8 cellular contexts compared by ENCODE assay signal in the genomic region with DNA sequence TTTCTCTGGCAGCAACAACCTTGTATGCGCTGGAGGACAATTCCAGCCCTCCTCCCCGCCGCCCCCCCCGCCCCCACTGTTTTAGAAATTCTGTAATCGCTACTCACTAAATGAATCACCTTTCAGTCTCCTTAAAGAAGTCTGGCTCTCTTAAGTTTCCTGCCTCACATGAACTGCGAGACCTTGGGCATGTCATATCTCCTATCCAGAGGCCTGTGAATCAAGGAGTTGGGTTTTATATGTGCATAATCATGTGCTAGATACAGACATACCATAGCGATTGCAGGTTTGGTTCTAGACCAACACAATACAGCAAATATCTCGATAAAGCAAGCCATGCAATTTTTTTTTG. TPM values are rescaled to one million over a fixed set of nuclear protein-coding genes. Genes with fewer than 3 reads are reported as not detected.
DNase-seq lines count a peak whose midpoint lies in the region; ATAC-seq and TF ChIP-seq lines count a peak whose summit lies in the region.

No MANE protein-coding gene starts in this region.

- H3K4me3 Mint-ChIP-seq in effector memory CD8-positive, alpha-beta T cell: peak overlapping the region; percentile 94 to 96

- H3K9ac ChIP-seq in trophoblast cell (ENCODE audit: low read length): no peak overlapping the region

- no peak overlapping the region for H2BK5ac ChIP-seq in trophoblast cell (ENCODE audit: low read depth, low read length, poor library complexity)

- H2AFZ ChIP-seq in trophoblast cell (ENCODE audit: insufficient read depth, low read length, poor library complexity): peak overlapping the region; percentile 60

- peaks cover 30% of the 10 kb centered on the region for H3K36me3 ChIP-seq in KOPT-K1 (ENCODE audit: insufficient read depth, low read length)
- peaks cover 2 to 5% of the 10 kb centered on the region in 2 experiments for H3K36me3 ChIP-seq in trophoblast cell (ENCODE audit: control insufficient read depth in 1 of 2, insufficient read depth in 2 of 2, low read length in 2 of 2)

- H3K9me3 ChIP-seq in KOPT-K1 (ENCODE audit: insufficient read depth, low read length, poor library complexity, severe bottlenecking) (no peaks in the 10 kb centered on the region), trophoblast cell (ENCODE audit: insufficient read depth, low read depth, low read length) (no peaks in the 10 kb centered on the region)

- H2BK12ac ChIP-seq in trophoblast cell (ENCODE audit: low read length): no peak overlapping the region

- ATAC-seq in GM21390 (IDR thresholded peaks at IDR 0.05; ENCODE audit: unreplicated experiment): peak; percentile 9
- peak; percentile 9 for ATAC-seq in effector memory CD8-positive, alpha-beta T cell (replicated peaks)

- H2AK5ac ChIP-seq in trophoblast cell (ENCODE audit: low read length): no peak overlapping the region

- peak overlapping the region; percentile 93 to 96 for H3K27ac Mint-ChIP-seq in effector memory CD8-positive, alpha-beta T cell

- no peaks in the 10 kb centered on the region for H3K9me3 Mint-ChIP-seq in effector memory CD8-positive, alpha-beta T cell

- H3K14ac ChIP-seq in trophoblast cell (ENCODE audit: low read length): no peak overlapping the region

- peaks cover 9 to 12% of the 10 kb centered on the region in 2 donors for H3K4me1 Mint-ChIP-seq in effector memory CD8-positive, alpha-beta T cell (ENCODE audit: low read depth in 2 of 2)

- no peaks in the 10 kb centered on the region for H3K27me3 ChIP-seq in trophoblast cell (ENCODE audit: insufficient read depth, low read length)

- H3K36me3 Mint-ChIP-seq in effector memory CD8-positive, alpha-beta T cell (ENCODE audit: insufficient read depth): peaks cover 7% of the 10 kb centered on the region

- no peak overlapping the region for H3K18ac ChIP-seq in trophoblast cell (ENCODE audit: low read length)

- peak overlapping the region; percentile 85 for H3K4me3 ChIP-seq in AG10803 (ENCODE audit: low read length)
- H3K4me3 ChIP-seq in trophoblast cell (ENCODE audit: low read depth, low read length): no peak overlapping the region

- no peak for DNase-seq in AG10803 (ENCODE audit: low read depth)
- no peak for DNase-seq in effector memory CD8-positive, alpha-beta T cell
- no peak for DNase-seq in trophoblast cell
- no peak for DNase-seq in SHP77 (lab: John Stamatoyannopoulos, UW)
- DNase-seq in NK-92 (lab: John Stamatoyannopoulos, UW; ENCODE audit: unreplicated experiment): no peak
- DNase-seq in stimulated activated CD4-positive, alpha-beta T cell treated with anti-CD3 and anti-CD28 coated beads, Interleukin-2, amount 100 ng/mL, for 48 hours: no peak

- peaks cover 4% of the 10 kb centered on the region for H3K79me1 ChIP-seq in trophoblast cell (ENCODE audit: low read length)

- H3K4me1 ChIP-seq in trophoblast cell (ENCODE audit: control insufficient read depth in 1 of 2, insufficient read depth in 2 of 2, low read length in 2 of 2): peaks cover 0 to 5% of the 10 kb centered on the region in 2 experiments

- H3K79me2 ChIP-seq in trophoblast cell (ENCODE audit: control insufficient read depth, insufficient read depth, low read length, poor library complexity): peaks cover 3% of the 10 kb centered on the region

- H3K4me2 ChIP-seq in trophoblast cell (ENCODE audit: low read length): peak overlapping the region; percentile 95

- no peak overlapping the region for H4K12ac ChIP-seq in trophoblast cell (ENCODE audit: low read depth, low read length)

- H3K27ac ChIP-seq in KOPT-K1 (ENCODE audit: low read depth, low read length, poor library complexity, severe bottlenecking) (peak overlapping the region; percentile 97), trophoblast cell (ENCODE audit: low read depth, low read length) (no peak overlapping the region)

- H3K4ac ChIP-seq in trophoblast cell (ENCODE audit: low read depth, low read length): no peak overlapping the region

- no peak overlapping the region for H3K23ac ChIP-seq in trophoblast cell (ENCODE audit: low read length)

- no peaks in the 10 kb centered on the region for H3K27me3 Mint-ChIP-seq in effector memory CD8-positive, alpha-beta T cell

- no peak overlapping the region for H2BK120ac ChIP-seq in trophoblast cell (ENCODE audit: insufficient read depth, low read length, poor library complexity)

- no peak for TF ChIP-seq CTCF in AG10803 (conservative IDR thresholded peaks at IDR 0.05; ENCODE audit: low read length)

- no CpG with 5 or more reads among the region's 8 CpGs for WGBS in trophoblast cell (ENCODE audit: extremely low coverage, insufficient coverage, insufficient read length)

- H4K8ac ChIP-seq in trophoblast cell (ENCODE audit: low read depth, low read length): peak overlapping the region; percentile 71

- no peak overlapping the region for H4K91ac ChIP-seq in trophoblast cell (ENCODE audit: low read depth, low read length)

RNA-seq across cellular contexts. Expression of a gene that starts 0.3 kb away (rescaled TPM):
- polyA plus RNA-seq in trophoblast cell (2013): 46.6 and 47.8 TPM in 2 replicates
